In the genomic region with DNA sequence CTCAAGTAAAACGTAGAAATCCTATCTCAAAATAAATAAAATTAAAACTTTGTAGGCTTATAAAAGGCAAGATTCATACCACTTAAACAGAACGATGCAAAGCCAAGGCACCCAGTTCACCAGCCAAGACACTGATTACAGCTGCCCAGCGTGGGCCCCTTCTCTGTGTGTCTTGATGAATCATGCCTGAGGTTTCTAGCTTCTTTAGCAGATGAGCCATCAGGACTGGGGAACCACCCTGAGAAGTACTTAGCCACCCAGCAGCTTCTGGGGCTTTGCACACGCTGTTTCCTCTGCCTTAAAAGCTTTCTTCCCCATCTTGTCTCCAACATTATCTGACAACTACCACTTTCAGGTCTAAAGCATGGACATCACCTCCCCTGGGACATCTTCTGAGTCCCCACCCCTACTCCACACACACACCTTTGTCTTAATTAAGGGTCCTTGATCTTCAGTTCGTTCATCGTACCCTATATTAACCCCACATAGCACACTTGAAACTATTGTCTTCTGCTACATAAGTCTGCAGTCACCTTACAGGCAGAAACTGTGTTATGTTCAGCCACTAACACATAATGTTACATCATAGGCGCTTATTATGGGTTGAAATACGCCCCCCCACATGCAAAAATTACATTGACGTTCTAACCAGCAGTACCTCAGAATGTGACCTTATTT, we compare ENCODE assay signal across 7 cellular contexts. TPM values are rescaled to one million over a fixed set of nuclear protein-coding genes. Genes with fewer than 3 reads are reported as not detected.
DNase-seq lines count a peak whose midpoint lies in the region; ATAC-seq and TF ChIP-seq lines count a peak whose summit lies in the region.

No MANE protein-coding gene starts in this region.

- CTCF ChIA-PET in activated B cell treated with CpG ODN at 0.5 μM for 24 hours (lab: Charles Lee), result no interaction called here

- H3K36me3 Mint-ChIP-seq in activated B cell treated with CpG ODN at 0.5 μM for 24 hours (ENCODE audit: low read depth), result no peaks in the 10 kb centered on the region

- H3K4me1 Mint-ChIP-seq in activated B cell treated with CpG ODN at 0.5 μM for 24 hours, result no peaks in the 10 kb centered on the region

- intact Hi-C loops in activated B cell treated with CpG ODN at 0.5 μM for 24 hours (cut with micrococcal nuclease), result no loop called here

- DNase-seq in activated B cell treated with CpG ODN at 0.5 μM for 24 hours, result no peak
- DNase-seq in epithelial cell of proximal tubule (ENCODE audit: low read depth), result peak; percentile 41
- DNase-seq in stimulated activated CD8-positive, alpha-beta memory T cell treated with anti-CD3 and anti-CD28 coated beads, Interleukin-7, amount 100 ng/mL, for 24 hours (ENCODE audit: low read depth), result peak; percentile 54
- no peak for DNase-seq in DMS 273 treated with DMSO at 0.1 percent for 48 hours (lab: John Stamatoyannopoulos, UW)
- no peak for DNase-seq in NCI-H1417 treated with DMSO at 0.1 percent for 48 hours (lab: John Stamatoyannopoulos, UW)

- ATAC-seq in GM19023 (IDR thresholded peaks at IDR 0.05; ENCODE audit: unreplicated experiment), result peak; percentile 78
- peak; percentile 86 for ATAC-seq in HG03520 (IDR thresholded peaks at IDR 0.05; ENCODE audit: unreplicated experiment)
- ATAC-seq in activated B cell treated with CpG ODN at 0.5 μM for 24 hours (ENCODE audit: low read depth), result peak; percentile 83

- peaks cover 21% of the 10 kb centered on the region for H3K27me3 Mint-ChIP-seq in activated B cell treated with CpG ODN at 0.5 μM for 24 hours

- H3K4me3 ChIP-seq in epithelial cell of proximal tubule (ENCODE audit: low read depth, low read length), result no peak overlapping the region

- no peak for TF ChIP-seq CTCF in activated B cell treated with CpG ODN at 0.5 μM for 24 hours (IDR thresholded peaks at IDR 0.05)
- no peak for TF ChIP-seq CTCF in epithelial cell of proximal tubule (conservative IDR thresholded peaks at IDR 0.05; ENCODE audit: low read depth, low read length)

- POLR2A ChIA-PET in activated B cell treated with CpG ODN at 0.5 μM for 24 hours (lab: Charles Lee), result no interaction called here

- H3K4me3 Mint-ChIP-seq in activated B cell treated with CpG ODN at 0.5 μM for 24 hours, result no peak overlapping the region

- H3K9me3 Mint-ChIP-seq in activated B cell treated with CpG ODN at 0.5 μM for 24 hours, result no peaks in the 10 kb centered on the region

- no peak overlapping the region for H3K27ac Mint-ChIP-seq in activated B cell treated with CpG ODN at 0.5 μM for 24 hours

RNA-seq across cellular contexts. Expression of gene LAYN, which starts 8.7 kb away (rescaled TPM):
- total RNA-seq in activated B cell treated with CpG ODN at 0.5 μM for 24 hours, result not detected in 2 replicates
- total RNA-seq in epithelial cell of proximal tubule, result 20.8 and 34.7 TPM in 2 replicates

RNA-seq across cellular contexts. Expression of gene HOATZ, which starts 17.2 kb away (rescaled TPM):
- total RNA-seq in activated B cell treated with CpG ODN at 0.5 μM for 24 hours, result not detected in 2 replicates
- not detected in 2 replicates for total RNA-seq in epithelial cell of proximal tubule

RNA-seq across cellular contexts. Expression of gene BTG4, which starts 19.6 kb away (rescaled TPM):
- not detected in 2 replicates for total RNA-seq in activated B cell treated with CpG ODN at 0.5 μM for 24 hours
- total RNA-seq in epithelial cell of proximal tubule, result 0.22 TPM in 1 of 2 replicates, not detected in the other

Comparison
In these comparisons a context has a peak if more than half of its experiments do, and no peak if none do; other contexts are left out.
1. DNase-seq: peak in epithelial cell of proximal tubule (single experiment) and stimulated activated CD8-positive, alpha-beta memory T cell treated with anti-CD3 and anti-CD28 coated beads, Interleukin-7, amount 100 ng/mL, for 24 hours (single experiment); none in activated B cell treated with CpG ODN at 0.5 μM for 24 hours (single experiment), DMS 273 treated with DMSO at 0.1 percent for 48 hours (single experiment) and NCI-H1417 treated with DMSO at 0.1 percent for 48 hours (single experiment).
2. RNA of gene LAYN, which starts 8.7 kb away (total RNA-seq): 20.8 to 34.7 TPM in epithelial cell of proximal tubule; not detected in activated B cell treated with CpG ODN at 0.5 μM for 24 hours; every median in the first group is over 10 times any median in the second.
3. Peak in every context shown above with its lines, with median percentiles within 50 percentile points of each other: ATAC-seq.